Comparison of ENCODE assay signal across 8 cellular contexts in the genomic region with DNA sequence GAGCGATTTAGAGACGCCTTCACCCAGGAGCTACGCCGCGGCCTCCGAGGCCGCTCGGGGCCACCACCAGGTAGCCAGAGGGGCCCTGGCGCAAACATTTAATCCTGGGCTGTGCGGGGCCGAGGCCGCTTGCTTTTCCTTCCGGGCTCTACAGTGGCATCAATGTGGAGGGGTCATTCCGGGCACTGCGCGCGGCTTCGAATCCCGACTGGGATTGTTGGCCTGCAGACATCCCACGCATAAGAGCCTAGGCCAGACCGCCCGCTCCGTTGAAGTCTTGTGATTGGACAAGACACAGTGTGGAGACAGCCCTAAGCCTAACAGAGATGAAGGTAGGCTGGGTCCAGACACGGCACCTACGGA.
DNase-seq lines count a peak whose midpoint lies in the region; ATAC-seq and TF ChIP-seq lines count a peak whose summit lies in the region.

No MANE protein-coding gene starts in this region.

- H3K36me3 ChIP-seq in neutrophil, result peaks cover 2% of the 10 kb centered on the region

- H3K27me3 ChIP-seq in neutrophil, result no peaks in the 10 kb centered on the region

- peak overlapping the region; percentile 95 for H3K27ac ChIP-seq in VCaP
- H3K27ac ChIP-seq in neutrophil, result peak overlapping the region; percentile 86

- ATAC-seq in HG03175 (IDR thresholded peaks at IDR 0.05; ENCODE audit: unreplicated experiment), result peak; percentile 17

- TF ChIP-seq CTCF in VCaP (conservative IDR thresholded peaks at IDR 0.05) (no peak), foreskin fibroblast (IDR thresholded peaks at IDR 0.05; ENCODE audit: low read depth, low read length) (no peak), neutrophil (IDR thresholded peaks at IDR 0.05) (no peak)

- H3K4me3 ChIP-seq in foreskin fibroblast (ENCODE audit: low read depth in 1 of 2, low read length in 2 of 2) (peak overlapping the region; percentile 96 to 99), neutrophil (ENCODE audit: low read depth in 1 of 2, low read length in 1 of 2) (peak overlapping the region; percentile 89 to 97)

- peaks cover 21 to 28% of the 10 kb centered on the region in 2 experiments for H3K4me1 ChIP-seq in neutrophil (ENCODE audit: control insufficient read depth in 1 of 2, insufficient read depth in 1 of 2, low read depth in 1 of 2, low read length in 1 of 2)

- H3K9me3 ChIP-seq in neutrophil, result no peaks in the 10 kb centered on the region

- DNase-seq in activated CD8-positive, alpha-beta memory T cell treated with anti-CD3 and anti-CD28 coated beads, Interleukin-2, amount 50 U/mL, for 24 hours (ENCODE audit: extremely low read depth), result peak; percentile 8
- DNase-seq in activated CD8-positive, alpha-beta memory T cell treated with anti-CD3 and anti-CD28 coated beads, Interleukin-2, amount 50 U/mL, for 4 hours, result no peak
- DNase-seq in foreskin fibroblast (peak in 1 of 2 donors; percentile 29), NCI-H2081 treated with DMSO at 0.1 percent for 48 hours (lab: John Stamatoyannopoulos, UW) (no peak), DMS153 treated with DMSO at 0.1 percent for 48 hours (lab: John Stamatoyannopoulos, UW; ENCODE audit: unreplicated experiment) (no peak)
